ENCODE assay signal across 8 cellular contexts in genomic region chr13:49584771-49585182, GRCh38. TPM values are rescaled to one million over a fixed set of nuclear protein-coding genes. Genes with fewer than 3 reads are reported as not detected.
DNase-seq lines count a peak whose midpoint lies in the region; ATAC-seq and TF ChIP-seq lines count a peak whose summit lies in the region.

No MANE protein-coding gene starts in this region.

- H3K4me2 ChIP-seq in BLaER1 = peak overlapping the region; percentile 93

- H3K27me3 ChIP-seq in BLaER1 (no peaks in the 10 kb centered on the region), right atrium auricular region (no peaks in the 10 kb centered on the region)

- H3K36me3 Mint-ChIP-seq in activated T-helper 2 cell treated with anti-CD3 and anti-CD28 coated beads, Interferon-gamma antibody, Interleukin-2, Interleukin-4, amounts not matched to agents 10 μg/mL and 5 μg/mL and 100 μg/mL, durations not matched to agents 14 hours and 24 hours and 36 hours (ENCODE audit: low read depth) = peaks cover 17% of the 10 kb centered on the region

- H3K4me3 Mint-ChIP-seq in activated T-helper 2 cell treated with anti-CD3 and anti-CD28 coated beads, Interferon-gamma antibody, Interleukin-2, Interleukin-4, amounts not matched to agents 10 μg/mL and 5 μg/mL and 100 μg/mL, durations not matched to agents 14 hours and 24 hours and 36 hours (ENCODE audit: low read depth) = peak overlapping the region; percentile 99

- ATAC-seq in GM19395 (IDR thresholded peaks at IDR 0.05; ENCODE audit: unreplicated experiment) (peak; percentile 21), HG03457 (IDR thresholded peaks at IDR 0.05; ENCODE audit: unreplicated experiment) (peak; percentile 8), GM19397 (IDR thresholded peaks at IDR 0.05; ENCODE audit: unreplicated experiment) (no peak)

- DNase-seq in activated T-helper 2 cell treated with anti-CD3 and anti-CD28 coated beads, Interferon-gamma antibody, Interleukin-2, Interleukin-4, amounts not matched to agents 10 μg/mL and 5 μg/mL and 100 μg/mL, durations not matched to agents 14 hours and 24 hours and 36 hours (ENCODE audit: low spot score) = no peak
- DNase-seq in right atrium auricular region (ENCODE audit: low spot score) (no peak), retinal pigment epithelial cell (ENCODE audit: low read depth) (no peak), NCI-H446 (lab: John Stamatoyannopoulos, UW) (no peak)

- TF ChIP-seq CTCF in right atrium auricular region (IDR thresholded peaks at IDR 0.05) = no peak
- no peak for TF ChIP-seq CTCF in retinal pigment epithelial cell (conservative IDR thresholded peaks at IDR 0.05; ENCODE audit: low read depth, low read length)

- no peaks in the 10 kb centered on the region for H3K9me3 Mint-ChIP-seq in activated T-helper 2 cell treated with anti-CD3 and anti-CD28 coated beads, Interferon-gamma antibody, Interleukin-2, Interleukin-4, amounts not matched to agents 10 μg/mL and 5 μg/mL and 100 μg/mL, durations not matched to agents 14 hours and 24 hours and 36 hours

- H3K4me3 ChIP-seq in BLaER1 (peak overlapping the region; percentile 98), right atrium auricular region (peak overlapping the region; percentile 85 to 93), retinal pigment epithelial cell (ENCODE audit: low read length) (peak overlapping the region; percentile 90)

- H3K27ac Mint-ChIP-seq in activated T-helper 2 cell treated with anti-CD3 and anti-CD28 coated beads, Interferon-gamma antibody, Interleukin-2, Interleukin-4, amounts not matched to agents 10 μg/mL and 5 μg/mL and 100 μg/mL, durations not matched to agents 14 hours and 24 hours and 36 hours = peak overlapping the region; percentile 96

- peaks cover 33% of the 10 kb centered on the region for H3K4me1 Mint-ChIP-seq in activated T-helper 2 cell treated with anti-CD3 and anti-CD28 coated beads, Interferon-gamma antibody, Interleukin-2, Interleukin-4, amounts not matched to agents 10 μg/mL and 5 μg/mL and 100 μg/mL, durations not matched to agents 14 hours and 24 hours and 36 hours (ENCODE audit: low read depth)

- H3K27ac ChIP-seq in BLaER1 (peak overlapping the region; percentile 87), right atrium auricular region (peak overlapping the region; percentile 83 to 86)

- 0 out of 2 replicates have a peak, but pooled peaks cover 9% of the 10 kb centered on the region for H4K20me1 ChIP-seq in BLaER1

- peaks cover 2% of the 10 kb centered on the region for H3K27me3 Mint-ChIP-seq in activated T-helper 2 cell treated with anti-CD3 and anti-CD28 coated beads, Interferon-gamma antibody, Interleukin-2, Interleukin-4, amounts not matched to agents 10 μg/mL and 5 μg/mL and 100 μg/mL, durations not matched to agents 14 hours and 24 hours and 36 hours (ENCODE audit: low read depth)

- H3K36me3 ChIP-seq in BLaER1 (peaks cover 33% of the 10 kb centered on the region), right atrium auricular region (peaks cover 6% of the 10 kb centered on the region)

- intact Hi-C loops in activated T-helper 2 cell treated with anti-CD3 and anti-CD28 coated beads, Interferon-gamma antibody, Interleukin-2, Interleukin-4, amounts not matched to agents 10 μg/mL and 5 μg/mL and 100 μg/mL, durations not matched to agents 14 hours and 24 hours and 36 hours (cut with micrococcal nuclease) = loop anchor here (5.0 to 10.0 kb wide), 2 partner anchors 87 to 140 kb away; partner anchors contain the start of genes CAB39L, PHF11 and SETDB2

- H3K4me1 ChIP-seq in BLaER1 (peaks cover 43% of the 10 kb centered on the region), right atrium auricular region (peaks cover 0 to 20% of the 10 kb centered on the region in 2 donors)

- H3K9me3 ChIP-seq in BLaER1 (no peaks in the 10 kb centered on the region), right atrium auricular region (no peaks in the 10 kb centered on the region)

- peak overlapping the region; percentile 94 for H3K9ac ChIP-seq in BLaER1

RNA-seq across cellular contexts. Expression of gene RCBTB1, which starts 0.6 kb away (rescaled TPM):
- total RNA-seq in activated T-helper 2 cell treated with anti-CD3 and anti-CD28 coated beads, Interferon-gamma antibody, Interleukin-2, Interleukin-4, amounts not matched to agents 10 μg/mL and 5 μg/mL and 100 μg/mL, durations not matched to agents 14 hours and 24 hours and 36 hours = 13.5 and 16.0 TPM in 2 replicates
- 10 to 100 TPM in 1 of 2 donors, 1 to 10 TPM in 1; 8.9 to 19.6 TPM for total RNA-seq in right atrium auricular region

RNA-seq across cellular contexts. Expression of gene ARL11, which starts 43.5 kb away (rescaled TPM):
- total RNA-seq in activated T-helper 2 cell treated with anti-CD3 and anti-CD28 coated beads, Interferon-gamma antibody, Interleukin-2, Interleukin-4, amounts not matched to agents 10 μg/mL and 5 μg/mL and 100 μg/mL, durations not matched to agents 14 hours and 24 hours and 36 hours = 0.89 and 1.0 TPM in 2 replicates
- under 1 TPM; 0.19 to 0.63 TPM for total RNA-seq in right atrium auricular region
